13 cellular contexts compared by ENCODE assay signal in genomic region chr21:42245348-42246185, GRCh38. TPM values are rescaled to one million over a fixed set of nuclear protein-coding genes. Genes with fewer than 3 reads are reported as not detected.
DNase-seq lines count a peak whose midpoint lies in the region; ATAC-seq and TF ChIP-seq lines count a peak whose summit lies in the region.
"Had no signal": no experiment of that assay in that cellular context is flagged by ENCODE, and none has a peak within 500 bp of the region (broad histone marks: within the 10 kb centered on the region; RNA-seq: fewer than 3 reads in every experiment).

No MANE protein-coding gene starts in this region.

- ATAC-seq in HG03457 (IDR thresholded peaks at IDR 0.05; ENCODE audit: unreplicated experiment) (no peak), HG03025 (IDR thresholded peaks at IDR 0.05; ENCODE audit: low FRiP score, unreplicated experiment) (no peak)

- H3K4me1 Mint-ChIP-seq in endothelial cell (ENCODE audit: unreplicated experiment) = peaks cover 4% of the 10 kb centered on the region

- TF ChIP-seq CTCF in adrenal gland (IDR thresholded peaks at IDR 0.05) (no peak), endothelial cell (IDR thresholded peaks at IDR 0.05; ENCODE audit: unreplicated experiment) (no peak)

- WGBS in adrenal gland, 4 donors = 26 to 41% (median 30%) methylated on average over 9 to 10 of the region's 10 CpGs

- peak overlapping the region in 4 of 5 donors; percentile 15 to 45 (median 30) for H3K27ac ChIP-seq in adrenal gland

- TF ChIP-seq POLR2A in adrenal gland (IDR thresholded peaks at IDR 0.05) = peak in 1 of 2 donors; percentile 5

- H3K4me1 ChIP-seq in adrenal gland (replicated peaks in 1 of 2) = peaks cover 24 to 25% of the 10 kb centered on the region in 2 donors

- no peak overlapping the region for H3K4me3 ChIP-seq in adrenal gland

- H3K27me3 ChIP-seq in adrenal gland = no peaks in the 10 kb centered on the region

- H3K4me3 Mint-ChIP-seq in endothelial cell (ENCODE audit: unreplicated experiment) = no peak overlapping the region
- H3K4me3 Mint-ChIP-seq: T-helper 2 cell treated with Interferon-gamma antibody and Interleukin-4, amounts not matched to agents 5 μg/mL and 100 μg/mL, for 36 hours had no signal

- H3K27ac Mint-ChIP-seq in endothelial cell (ENCODE audit: unreplicated experiment) = no peak overlapping the region
- H3K27ac Mint-ChIP-seq: T-helper 2 cell treated with Interferon-gamma antibody and Interleukin-4, amounts not matched to agents 5 μg/mL and 100 μg/mL, for 36 hours had no signal

- H3K9me3 ChIP-seq in adrenal gland (replicated peaks in 1 of 3) = no peaks in the 10 kb centered on the region

- H3K27me3 Mint-ChIP-seq in endothelial cell (ENCODE audit: unreplicated experiment) = peaks cover 3% of the 10 kb centered on the region

- H3K36me3 ChIP-seq in adrenal gland (replicated peaks in 1 of 2) = no peaks in the 10 kb centered on the region

- no peaks in the 10 kb centered on the region for H3K9me3 Mint-ChIP-seq in endothelial cell (ENCODE audit: unreplicated experiment)
- H3K9me3 Mint-ChIP-seq: T-helper 2 cell treated with Interferon-gamma antibody and Interleukin-4, amounts not matched to agents 5 μg/mL and 100 μg/mL, for 36 hours had no signal

- intact Hi-C loops in adrenal gland (cut with DNase I) = no loop called here

- H3K36me3 Mint-ChIP-seq in endothelial cell (ENCODE audit: low read depth, unreplicated experiment) = peaks cover 15% of the 10 kb centered on the region

- DNase-seq in COLO668 (lab: John Stamatoyannopoulos, UW; ENCODE audit: unreplicated experiment) = peak; percentile 48
- DNase-seq in NCI-H1105 treated with DMSO at 0.1 percent for 48 hours (lab: John Stamatoyannopoulos, UW) = peak; percentile 67
- peak in 6 of 7 donors; percentile 52 to 81 (median 69) for DNase-seq in adrenal gland
- DNase-seq in midbrain (lab: John Stamatoyannopoulos, UW) = peak; percentile 27
- DNase-seq in endothelial cell (ENCODE audit: low spot score) = no peak
- DNase-seq in NCI-H2196 (lab: John Stamatoyannopoulos, UW; ENCODE audit: unreplicated experiment) = no peak
- DNase-seq: effector CD4-positive, alpha-beta T cell; GF-D8; NCI-H1436; stimulated activated CD8-positive, alpha-beta memory T cell treated with anti-CD3 and anti-CD28 coated beads, Interleukin-4, amount 100 ng/mL, for 48 hours had no signal

RNA-seq across cellular contexts. Expression of gene ABCG1, which starts 26.6 kb away (rescaled TPM):
- total RNA-seq in adrenal gland (100 to 1,000 TPM in 2 of 8 donors, 10 to 100 TPM in 6; 47.8 to 136 (median 90.9) TPM), endothelial cell (ENCODE audit: unreplicated experiment) (48.9 TPM)
- polyA plus RNA-seq in adrenal gland = 10 to 100 TPM; 32.5 to 52.7 (median 38.7) TPM

Comparison
In these comparisons a context has a peak if more than half of its experiments do, and no peak if none do; other contexts are left out.
1. DNase-seq: peak in COLO668 (single experiment), NCI-H1105 treated with DMSO at 0.1 percent for 48 hours (single experiment), adrenal gland (6 of 7) and midbrain (single experiment); none in endothelial cell (single experiment) and NCI-H2196 (single experiment).